ENCODE assay signal across 1 cellular context in genomic region chr4:133839326-133839725, GRCh38.
TF ChIP-seq lines count a peak whose summit lies in the region.

No MANE protein-coding gene starts in this region.

TF ChIP-seq in H1, 55 proteins besides CTCF, POLR2A, EP300 and RAD21 (continued from another document):
- no peak for TF ChIP-seq YY1 (IDR thresholded peaks at IDR 0.05; ENCODE audit: low read depth, low read length)
- no peak for TF ChIP-seq HDAC2 (IDR thresholded peaks at IDR 0.05; ENCODE audit: borderline replicate concordance in 1 of 2, low read depth in 2 of 2, low read length in 2 of 2)
- TF ChIP-seq E2F6 (IDR thresholded peaks at IDR 0.05), result no peak
- no peak for TF ChIP-seq BRCA1 (IDR thresholded peaks at IDR 0.05; ENCODE audit: low read depth, low read length)
- no peak for TF ChIP-seq TAF7 (optimal IDR thresholded peaks at IDR 0.05; ENCODE audit: borderline replicate concordance, low read depth, low read length)
- no peak for TF ChIP-seq PHF8 (conservative IDR thresholded peaks at IDR 0.05; ENCODE audit: low read depth, low read length)
- TF ChIP-seq KDM1A (IDR thresholded peaks at IDR 0.05; ENCODE audit: borderline replicate concordance, low read length), result no peak
- TF ChIP-seq SUZ12 (IDR thresholded peaks at IDR 0.05; ENCODE audit: low read length), result no peak
- TF ChIP-seq, protein P1, sequence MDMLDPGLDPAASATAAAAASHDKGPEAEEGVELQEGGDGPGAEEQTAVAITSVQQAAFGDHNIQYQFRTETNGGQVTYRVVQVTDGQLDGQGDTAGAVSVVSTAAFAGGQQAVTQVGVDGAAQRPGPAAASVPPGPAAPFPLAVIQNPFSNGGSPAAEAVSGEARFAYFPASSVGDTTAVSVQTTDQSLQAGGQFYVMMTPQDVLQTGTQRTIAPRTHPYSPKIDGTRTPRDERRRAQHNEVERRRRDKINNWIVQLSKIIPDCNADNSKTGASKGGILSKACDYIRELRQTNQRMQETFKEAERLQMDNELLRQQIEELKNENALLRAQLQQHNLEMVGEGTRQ (IDR thresholded peaks at IDR 0.05; ENCODE audit: low read length), result no peak
- no peak for TF ChIP-seq RBBP5 (IDR thresholded peaks at IDR 0.05; ENCODE audit: borderline replicate concordance, low read depth, low read length)
